In genomic region chr7:138297526-138297925, GRCh38 we compare ENCODE assay signal across 19 cellular contexts.
DNase-seq lines count a peak whose midpoint lies in the region; ATAC-seq, FAIRE-seq and TF ChIP-seq lines count a peak whose summit lies in the region.
"Had no signal": no experiment of that assay in that cellular context is flagged by ENCODE, and none has a peak within 500 bp of the region (broad histone marks: within the 10 kb centered on the region; RNA-seq: fewer than 3 reads in every experiment).

No MANE protein-coding gene starts in this region.

- peak; percentile 58 to 88 (median 70) for ATAC-seq in pancreas
- ATAC-seq in natural killer cell treated with Interleukin-12 subunit alpha and Interleukin-12 subunit beta and Interleukin-15 and Interleukin-18, amount 100 ng/mL, for 72 hours = no peak
- no peak for ATAC-seq in stimulated activated naive CD8-positive, alpha-beta T cell treated with anti-CD3 and anti-CD28 coated beads, Interleukin-15, Interleukin-2, amounts not matched to agents 100 U/mL and 50 U/mL, for 24 hours

- H3K36me3 ChIP-seq in liver (ENCODE audit: control insufficient read depth in 4 of 4, insufficient read depth in 3 of 4, low read depth in 1 of 4, low read length in 3 of 4) (no peaks in the 10 kb centered on the region), pancreas (no peaks in the 10 kb centered on the region)
- H3K36me3 ChIP-seq: HAP-1 had no signal

- H3K4me3 Mint-ChIP-seq in natural killer cell treated with Interleukin-12 subunit alpha and Interleukin-12 subunit beta and Interleukin-15 and Interleukin-18, amount 100 ng/mL, for 72 hours = no peak overlapping the region
- H3K4me3 Mint-ChIP-seq: CD4-positive, alpha-beta memory T cell; HFFc6 had no signal

- intact Hi-C loops in pancreas (cut with DNase I) = no loop called here

- FAIRE-seq in pancreas (lab: Jason Lieb, UNC) = no peak
- FAIRE-seq: G401.6, GM12892, H54 had no signal

- WGBS in liver = 38% methylated on average over 3 of the region's 3 CpGs
- 13 to 19% methylated on average over 3 of the region's 3 CpGs for WGBS in pancreas, 2 donors

- no peaks in the 10 kb centered on the region for H3K27me3 Mint-ChIP-seq in natural killer cell treated with Interleukin-12 subunit alpha and Interleukin-12 subunit beta and Interleukin-15 and Interleukin-18, amount 100 ng/mL, for 72 hours
- H3K27me3 Mint-ChIP-seq: CD4-positive, alpha-beta memory T cell had no signal

- H3K27me3 ChIP-seq in liver (ENCODE audit: control insufficient read depth in 4 of 4, insufficient read depth in 4 of 4, low read length in 3 of 4) (no peaks in the 10 kb centered on the region), pancreas (no peaks in the 10 kb centered on the region)

- no peaks in the 10 kb centered on the region for H3K9me3 Mint-ChIP-seq in natural killer cell treated with Interleukin-12 subunit alpha and Interleukin-12 subunit beta and Interleukin-15 and Interleukin-18, amount 100 ng/mL, for 72 hours

- peak in 1 of 2 donors; percentile 35 for TF ChIP-seq RAD21 in liver (IDR thresholded peaks at IDR 0.05)

- H3K4me1 ChIP-seq in liver (ENCODE audit: control insufficient read depth in 4 of 4, insufficient read depth in 4 of 4, low read length in 3 of 4) (peaks cover 4 to 17% (median 11%) of the 10 kb centered on the region in 4 donors), pancreas (peaks cover 0 to 10% (median 0%) of the 10 kb centered on the region in 3 donors)

- H3K27ac Mint-ChIP-seq in natural killer cell treated with Interleukin-12 subunit alpha and Interleukin-12 subunit beta and Interleukin-15 and Interleukin-18, amount 100 ng/mL, for 72 hours = no peak overlapping the region
- H3K27ac Mint-ChIP-seq: CD4-positive, alpha-beta memory T cell; HFFc6 had no signal

- H3K4me3 ChIP-seq in liver (ENCODE audit: low read depth in 1 of 3, low read length in 3 of 3) = no peak overlapping the region
- no peak overlapping the region for H3K4me3 ChIP-seq in pancreas
- H3K4me3 ChIP-seq: HAP-1 had no signal

- H3K36me3 Mint-ChIP-seq in natural killer cell treated with Interleukin-12 subunit alpha and Interleukin-12 subunit beta and Interleukin-15 and Interleukin-18, amount 100 ng/mL, for 72 hours = no peaks in the 10 kb centered on the region
- H3K36me3 Mint-ChIP-seq: CD4-positive, alpha-beta memory T cell had no signal

- H3K9ac ChIP-seq in liver (ENCODE audit: low read depth in 1 of 2, low read length in 2 of 2) = no peak overlapping the region

- H3K4me1 Mint-ChIP-seq in natural killer cell treated with Interleukin-12 subunit alpha and Interleukin-12 subunit beta and Interleukin-15 and Interleukin-18, amount 100 ng/mL, for 72 hours (ENCODE audit: low read depth in 2 of 2) = no peaks in the 10 kb centered on the region

- DNase-seq in NCI-H2029 (lab: John Stamatoyannopoulos, UW) (peak; percentile 7), pancreas (peak in 2 of 6 donors; percentile 15 to 25), NCI-H226 (no peak)
- no peak for DNase-seq in natural killer cell treated with Interleukin-12 subunit alpha and Interleukin-12 subunit beta and Interleukin-15 and Interleukin-18, amount 100 ng/mL, for 72 hours (ENCODE audit: low spot score)
- DNase-seq in stimulated activated naive CD8-positive, alpha-beta T cell treated with anti-CD3 and anti-CD28 coated beads, Interleukin-15, Interleukin-2, amounts not matched to agents 100 U/mL and 50 U/mL, for 24 hours = no peak
- DNase-seq: C1 segment of cervical spinal cord; Calu3; CD4-positive, alpha-beta memory T cell; COR-L47; DMS153; DND-41; GOT3; HFFc6 had no signal

- peak overlapping the region; percentile 58 for H3K27ac ChIP-seq in VCaP
- no peak overlapping the region for H3K27ac ChIP-seq in liver (ENCODE audit: low read depth in 1 of 2, low read length in 2 of 2)
- no peak overlapping the region for H3K27ac ChIP-seq in pancreas

- H3K9me3 ChIP-seq in liver (ENCODE audit: control insufficient read depth in 4 of 4, low read length in 3 of 4) = no peaks in the 10 kb centered on the region
- no peaks in the 10 kb centered on the region for H3K9me3 ChIP-seq in pancreas
- H3K9me3 ChIP-seq: HAP-1 had no signal

- TF ChIP-seq CTCF in VCaP (conservative IDR thresholded peaks at IDR 0.05) (no peak), liver (IDR thresholded peaks at IDR 0.05; ENCODE audit: low read depth, low read length, missing input control) (no peak), pancreas (IDR thresholded peaks at IDR 0.05) (no peak)

TF ChIP-seq in liver, 16 proteins besides CTCF, POLR2A, EP300 and RAD21:
- TF ChIP-seq GABPA (IDR thresholded peaks at IDR 0.05 in 1 of 2, conservative IDR thresholded peaks at IDR 0.05 in 1 of 2) (no peak), YY1 (IDR thresholded peaks at IDR 0.05) (no peak), SP1 (IDR thresholded peaks at IDR 0.05) (no peak), ATF3 (IDR thresholded peaks at IDR 0.05) (peak; percentile 32), HNF4G (IDR thresholded peaks at IDR 0.05) (no peak), NR2F2 (IDR thresholded peaks at IDR 0.05) (no peak), EGR1 (IDR thresholded peaks at IDR 0.05; ENCODE audit: low read depth in 2 of 2) (no peak), ZBTB33 (IDR thresholded peaks at IDR 0.05) (no peak), TAF1 (conservative IDR thresholded peaks at IDR 0.05) (no peak), MAX (IDR thresholded peaks at IDR 0.05) (peak; percentile 13), REST (IDR thresholded peaks at IDR 0.05) (no peak), RXRA (IDR thresholded peaks at IDR 0.05) (no peak), HNF4A (conservative IDR thresholded peaks at IDR 0.05) (peak in 1 of 2 donors; percentile 21), FOXA1 (IDR thresholded peaks at IDR 0.05) (no peak), JUND (IDR thresholded peaks at IDR 0.05) (no peak), FOXA2 (IDR thresholded peaks at IDR 0.05) (no peak)

Comparison
In these comparisons a context has a peak if more than half of its experiments do, and no peak if none do; other contexts are left out.
1. ATAC-seq: peak in pancreas (4 of 4); none in natural killer cell treated with Interleukin-12 subunit alpha and Interleukin-12 subunit beta and Interleukin-15 and Interleukin-18, amount 100 ng/mL, for 72 hours (0 of 2) and stimulated activated naive CD8-positive, alpha-beta T cell treated with anti-CD3 and anti-CD28 coated beads, Interleukin-15, Interleukin-2, amounts not matched to agents 100 U/mL and 50 U/mL, for 24 hours (single experiment).